14 cellular contexts compared by ENCODE assay signal in genomic region chr16:28985611-28986041, GRCh38. TPM values are rescaled to one million over a fixed set of nuclear protein-coding genes. Genes with fewer than 3 reads are reported as not detected.
DNase-seq lines count a peak whose midpoint lies in the region; ATAC-seq and TF ChIP-seq lines count a peak whose summit lies in the region.
"Had no signal": no experiment of that assay in that cellular context is flagged by ENCODE, and none has a peak within 500 bp of the region (broad histone marks: within the 10 kb centered on the region; RNA-seq: fewer than 3 reads in every experiment).

No MANE protein-coding gene starts in this region.

- peak overlapping the region; percentile 83 for H3K27ac ChIP-seq in CD4-positive, alpha-beta memory T cell (ENCODE audit: low read depth, low read length)
- no peak overlapping the region for H3K27ac ChIP-seq in rectal smooth muscle tissue (ENCODE audit: low read depth, low read length)
- no peak overlapping the region for H3K27ac ChIP-seq in aorta (ENCODE audit: low read depth in 1 of 2, low read length in 2 of 2)

- intact Hi-C loops in CD4-positive, alpha-beta memory T cell (cut with micrococcal nuclease), result loop anchor here (1.0 to 10.0 kb wide), 3 partner anchors 11 to 89 kb away; partner anchors contain the start of genes NFATC2IP and SPNS1
- intact Hi-C loops in aorta (cut with DNase I), result no loop called here

- H2AFZ ChIP-seq in Loucy (ENCODE audit: low read length), result no peak overlapping the region

- H3K79me2 ChIP-seq in Loucy (ENCODE audit: insufficient read depth, low read length), result peaks cover 26% of the 10 kb centered on the region

- CTCF ChIA-PET in CD4-positive, alpha-beta memory T cell (lab: Charles Lee; ENCODE audit: partially characterized antibody), result interaction anchor here (1.8 to 5.0 kb wide), 5 partner anchors 8 to 39 kb away, joined by 3 to 41 read pairs (median 18); partner anchors contain the start of gene SPNS1

- POLR2A ChIA-PET in CD4-positive, alpha-beta memory T cell (lab: Charles Lee; ENCODE audit: partially characterized antibody), result interaction anchor here (0.6 to 10.4 kb wide), 16 partner anchors 7 to 663 kb away, joined by 3 to 155 read pairs (median 12); partner anchors contain the start of genes NFATC2IP, RABEP2, SH2B1 and SPNS1
- POLR2A ChIA-PET in activated naive CD8-positive, alpha-beta T cell treated with anti-CD3 and anti-CD28 coated beads, Interleukin-2, amount 10 ng/mL, durations not matched to agents 7 days and 5 days (lab: Charles Lee), result interaction anchor here (0.6 to 7.9 kb wide), 13 partner anchors 10 to 988 kb away, joined by 3 to 62 read pairs (median 6); partner anchors contain the start of genes SPNS1 and TUFM

- H3K9ac ChIP-seq in Loucy (ENCODE audit: low read depth, low read length, poor library complexity, severe bottlenecking), result peak overlapping the region; percentile 88
- no peak overlapping the region for H3K9ac ChIP-seq in rectal smooth muscle tissue (ENCODE audit: low read length)

- H3K9me2 ChIP-seq in Loucy (replicated peaks; ENCODE audit: low read depth, low read length), result no peaks in the 10 kb centered on the region

- H3K27me3 ChIP-seq in CD4-positive, alpha-beta memory T cell (ENCODE audit: insufficient read depth, low read length), result no peaks in the 10 kb centered on the region
- H3K27me3 ChIP-seq in Loucy (ENCODE audit: insufficient read depth, low read length, poor library complexity, severe bottlenecking) (no peaks in the 10 kb centered on the region), rectal smooth muscle tissue (ENCODE audit: control insufficient read depth, insufficient read depth, low read length) (no peaks in the 10 kb centered on the region), aorta (ENCODE audit: control insufficient read depth in 1 of 2, insufficient read depth in 2 of 2, low read length in 1 of 2) (no peaks in the 10 kb centered on the region)
- H3K27me3 ChIP-seq: heart left ventricle had no signal

- peak overlapping the region; percentile 96 to 97 for H3K4me3 ChIP-seq in CD4-positive, alpha-beta memory T cell (ENCODE audit: low read length in 2 of 2)
- H3K4me3 ChIP-seq in Loucy (ENCODE audit: low read length, poor library complexity, severe bottlenecking) (peak overlapping the region; percentile 89), rectal smooth muscle tissue (ENCODE audit: low read length) (peak overlapping the region; percentile 53), aorta (ENCODE audit: low read length in 2 of 2) (no peak overlapping the region)

- H3K9me3 Mint-ChIP-seq in CD4-positive, alpha-beta memory T cell, result peaks cover 0 to 10% (median 6%) of the 10 kb centered on the region in 8 donors
- peaks cover 5% of the 10 kb centered on the region for H3K9me3 Mint-ChIP-seq in activated naive CD8-positive, alpha-beta T cell treated with anti-CD3 and anti-CD28 coated beads, Interleukin-2, amount 10 ng/mL, durations not matched to agents 7 days and 5 days

- peaks cover 59% of the 10 kb centered on the region for H3K4me1 ChIP-seq in CD4-positive, alpha-beta memory T cell (ENCODE audit: insufficient read depth, low read length)
- H3K4me1 ChIP-seq in Loucy (ENCODE audit: insufficient read depth, low read length, poor library complexity, severe bottlenecking), result peaks cover 39% of the 10 kb centered on the region
- no peaks in the 10 kb centered on the region for H3K4me1 ChIP-seq in rectal smooth muscle tissue (ENCODE audit: control insufficient read depth, insufficient read depth, low read length)
- H3K4me1 ChIP-seq in aorta (ENCODE audit: control insufficient read depth in 1 of 2, insufficient read depth in 2 of 2, low read length in 2 of 2), result no peaks in the 10 kb centered on the region

- DNase-seq in CD4-positive, alpha-beta memory T cell, result no peak
- no peak for DNase-seq in activated naive CD8-positive, alpha-beta T cell treated with anti-CD3 and anti-CD28 coated beads, Interleukin-2, amount 10 ng/mL, durations not matched to agents 7 days and 5 days
- no peak for DNase-seq in NCI-H446 (lab: John Stamatoyannopoulos, UW)
- no peak for DNase-seq in aorta
- DNase-seq: NCI-H2171, occipital lobe, SW 1271 had no signal

- H3F3A ChIP-seq in Loucy (ENCODE audit: low read depth), result no peaks in the 10 kb centered on the region; the same call in 1 of the 2 replicates

- H3K27ac Mint-ChIP-seq in CD4-positive, alpha-beta memory T cell, result peak overlapping the region; percentile 94 to 98 (median 97)
- H3K27ac Mint-ChIP-seq in activated naive CD8-positive, alpha-beta T cell treated with anti-CD3 and anti-CD28 coated beads, Interleukin-2, amount 10 ng/mL, durations not matched to agents 7 days and 5 days, result peak overlapping the region; percentile 98

- no peak for ATAC-seq in activated naive CD8-positive, alpha-beta T cell treated with anti-CD3 and anti-CD28 coated beads, Interleukin-2, amount 10 ng/mL, durations not matched to agents 7 days and 5 days (ENCODE audit: low read depth)
- ATAC-seq in GM21381 (IDR thresholded peaks at IDR 0.05; ENCODE audit: unreplicated experiment) (no peak), GM21529 (IDR thresholded peaks at IDR 0.05; ENCODE audit: unreplicated experiment) (no peak), aorta (ENCODE audit: low FRiP score) (no peak)
- ATAC-seq: left lobe of liver had no signal

- H3K4me2 ChIP-seq in Loucy (ENCODE audit: low read depth, low read length, poor library complexity, severe bottlenecking), result peak overlapping the region; percentile 92

- H3K4me1 Mint-ChIP-seq in CD4-positive, alpha-beta memory T cell, result peaks cover 38 to 76% (median 54%) of the 10 kb centered on the region in 4 donors
- peaks cover 44% of the 10 kb centered on the region for H3K4me1 Mint-ChIP-seq in activated naive CD8-positive, alpha-beta T cell treated with anti-CD3 and anti-CD28 coated beads, Interleukin-2, amount 10 ng/mL, durations not matched to agents 7 days and 5 days

- no peaks in the 10 kb centered on the region for H3K27me3 Mint-ChIP-seq in CD4-positive, alpha-beta memory T cell
- no peaks in the 10 kb centered on the region for H3K27me3 Mint-ChIP-seq in activated naive CD8-positive, alpha-beta T cell treated with anti-CD3 and anti-CD28 coated beads, Interleukin-2, amount 10 ng/mL, durations not matched to agents 7 days and 5 days

- no peaks in the 10 kb centered on the region for H4K20me1 ChIP-seq in Loucy (ENCODE audit: insufficient read depth, low read length, poor library complexity, severe bottlenecking)

- 92 to 94% methylated on average over 8 to 9 of the region's 9 CpGs for WGBS in aorta, 2 donors

- H3K9me3 ChIP-seq in CD4-positive, alpha-beta memory T cell (ENCODE audit: control insufficient read depth in 1 of 2, low read length in 2 of 2), result no peaks in the 10 kb centered on the region
- H3K9me3 ChIP-seq in Loucy (ENCODE audit: insufficient read depth, low read depth, low read length) (peaks cover 4% of the 10 kb centered on the region; the same call in 1 of the 2 replicates), aorta (ENCODE audit: control insufficient read depth, low read length) (no peaks in the 10 kb centered on the region)

- H3K4me3 Mint-ChIP-seq in CD4-positive, alpha-beta memory T cell, result peak overlapping the region; percentile 99 to 100 (median 100)
- peak overlapping the region; percentile 95 for H3K4me3 Mint-ChIP-seq in activated naive CD8-positive, alpha-beta T cell treated with anti-CD3 and anti-CD28 coated beads, Interleukin-2, amount 10 ng/mL, durations not matched to agents 7 days and 5 days

- H3K36me3 Mint-ChIP-seq in CD4-positive, alpha-beta memory T cell, result peaks cover 68 to 73% of the 10 kb centered on the region in 2 donors
- peaks cover 77% of the 10 kb centered on the region for H3K36me3 Mint-ChIP-seq in activated naive CD8-positive, alpha-beta T cell treated with anti-CD3 and anti-CD28 coated beads, Interleukin-2, amount 10 ng/mL, durations not matched to agents 7 days and 5 days

- no peak for TF ChIP-seq CTCF in Loucy (conservative IDR thresholded peaks at IDR 0.05; ENCODE audit: low read length)

- H3K36me3 ChIP-seq in CD4-positive, alpha-beta memory T cell (ENCODE audit: insufficient read depth, low read length), result peaks cover 48% of the 10 kb centered on the region
- H3K36me3 ChIP-seq in Loucy (ENCODE audit: insufficient read depth, low read length) (no peaks in the 10 kb centered on the region; the same call in 1 of the 2 replicates), rectal smooth muscle tissue (ENCODE audit: control insufficient read depth, insufficient read depth, low read length) (peaks cover 16% of the 10 kb centered on the region), aorta (ENCODE audit: control insufficient read depth in 1 of 2, insufficient read depth in 2 of 2, low read length in 1 of 2) (peaks cover 0 to 3% of the 10 kb centered on the region in 2 donors)

RNA-seq across cellular contexts. Expression of gene LAT, which starts 0.8 kb away (rescaled TPM):
- 100 to 1,000 TPM; 342 to 349 TPM for total RNA-seq in CD4-positive, alpha-beta memory T cell
- polyA plus RNA-seq in CD4-positive, alpha-beta memory T cell, result 100 to 1,000 TPM; 310 to 455 TPM
- total RNA-seq in activated naive CD8-positive, alpha-beta T cell treated with anti-CD3 and anti-CD28 coated beads, Interleukin-2, amount 10 ng/mL, durations not matched to agents 7 days and 5 days, result 100 to 1,000 TPM; 288 to 297 TPM
- total RNA-seq in aorta, result 10 to 100 TPM; 16.7 to 17.8 TPM
- 100 to 1,000 TPM in 1 of 2 donors, 1 to 10 TPM in 1; 9.0 to 155 TPM for polyA plus RNA-seq in aorta

RNA-seq across cellular contexts. Expression of gene SPNS1, which starts 11.0 kb away (rescaled TPM):
- 10 to 100 TPM; 31.0 to 34.4 TPM for total RNA-seq in CD4-positive, alpha-beta memory T cell
- polyA plus RNA-seq in CD4-positive, alpha-beta memory T cell, result 10 to 100 TPM; 28.2 to 30.4 TPM
- total RNA-seq in activated naive CD8-positive, alpha-beta T cell treated with anti-CD3 and anti-CD28 coated beads, Interleukin-2, amount 10 ng/mL, durations not matched to agents 7 days and 5 days, result 10 to 100 TPM; 28.1 to 30.1 TPM
- total RNA-seq in aorta, result 10 to 100 TPM; 20.9 to 25.1 TPM
- polyA plus RNA-seq in aorta, result 100 to 1,000 TPM in 1 of 2 donors, 10 to 100 TPM in 1; 11.8 to 112 TPM

RNA-seq across cellular contexts. Expression of gene NFATC2IP, which starts 34.9 kb away (rescaled TPM):
- 100 to 1,000 TPM; 105 to 115 TPM for total RNA-seq in CD4-positive, alpha-beta memory T cell
- polyA plus RNA-seq in CD4-positive, alpha-beta memory T cell, result 10 to 100 TPM; 29.3 to 30.1 TPM
- total RNA-seq in activated naive CD8-positive, alpha-beta T cell treated with anti-CD3 and anti-CD28 coated beads, Interleukin-2, amount 10 ng/mL, durations not matched to agents 7 days and 5 days, result 100 to 1,000 TPM; 115 to 117 TPM
- total RNA-seq in aorta, result 10 to 100 TPM; 21.5 to 38.5 TPM
- 10 to 100 TPM in 1 of 2 donors, 1 to 10 TPM in 1; 6.9 to 37.7 TPM for polyA plus RNA-seq in aorta

RNA-seq across cellular contexts. Expression of gene CD19, which starts 53.9 kb away (rescaled TPM):
- not detected for total RNA-seq in CD4-positive, alpha-beta memory T cell
- polyA plus RNA-seq in CD4-positive, alpha-beta memory T cell, result 1 to 10 TPM in 1 of 2 donors, under 1 TPM in 1; 0.27 to 1.4 TPM
- under 1 TPM; 0.40 to 0.83 TPM for total RNA-seq in activated naive CD8-positive, alpha-beta T cell treated with anti-CD3 and anti-CD28 coated beads, Interleukin-2, amount 10 ng/mL, durations not matched to agents 7 days and 5 days
- total RNA-seq in aorta, result under 1 TPM; 0.63 to 0.71 TPM
- polyA plus RNA-seq in aorta, result under 1 TPM in 1 of 2 donors, not detected in 1; 0.10 TPM
- total RNA-seq: left lobe of liver, LHCN-M2, occipital lobe had no signal

Comparison
In these comparisons a context has a peak if more than half of its experiments do, and no peak if none do; other contexts are left out.
1. H3K4me3 ChIP-seq: peak in CD4-positive, alpha-beta memory T cell (2 of 2), Loucy (single experiment) and rectal smooth muscle tissue (single experiment); none in aorta (0 of 2).
2. RNA of gene LAT, which starts 0.8 kb away (total RNA-seq): 342 to 349 TPM in CD4-positive, alpha-beta memory T cell and 288 to 297 TPM in activated naive CD8-positive, alpha-beta T cell treated with anti-CD3 and anti-CD28 coated beads, Interleukin-2, amount 10 ng/mL, durations not matched to agents 7 days and 5 days; 16.7 to 17.8 TPM in aorta; every median in the first group is over 10 times any median in the second.